Comparison of ENCODE assay signal across 1 cellular context in genomic region chr19:10251792-10252694, GRCh38.
A peak's percentile ranks its signal among the peaks of the same experiment; 100 is the strongest.
TF ChIP-seq lines count a peak whose summit lies in the region.

Gene MRPL4, plus strand, starts transcription at chr19:10252214. Its CDS starts 40 bp downstream, at chr19:10252254.

TF ChIP-seq in HepG2, 621 proteins besides CTCF, POLR2A, EP300 and RAD21 (continued from another document and continues in another):
- no peak; the same call in 1 of the 2 replicates for TF ChIP-seq ZNF503 (CRISPR knock-in tag; IDR thresholded peaks at IDR 0.05)
- peak; percentile 91 for TF ChIP-seq REPIN1 (CRISPR knock-in tag; IDR thresholded peaks at IDR 0.05; ENCODE audit: borderline replicate concordance, low read depth)
- peak; percentile 66 for TF ChIP-seq YY1 (IDR thresholded peaks at IDR 0.05; ENCODE audit: insufficient read depth, insufficient replicate concordance, low read depth, low read length)
- 0 out of 2 replicates have a peak, but pooled peaks have one; percentile 49 for TF ChIP-seq ZNF510 (CRISPR knock-in tag; IDR thresholded peaks at IDR 0.05; ENCODE audit: low read depth)
- no peak for TF ChIP-seq BCLAF1 (IDR thresholded peaks at IDR 0.05)
- TF ChIP-seq NR2F2 (IDR thresholded peaks at IDR 0.05; ENCODE audit: borderline replicate concordance, low read depth) = peak; percentile 67
- TF ChIP-seq ZNF878 (CRISPR knock-in tag; IDR thresholded peaks at IDR 0.05) = no peak
- peak; percentile 59; the same call in 1 of the 2 replicates for TF ChIP-seq ZNF724P (CRISPR knock-in tag; IDR thresholded peaks at IDR 0.05; ENCODE audit: borderline replicate concordance)
- no peak for TF ChIP-seq ZBTB8A (CRISPR knock-in tag; IDR thresholded peaks at IDR 0.05; ENCODE audit: borderline replicate concordance, low read depth)
- TF ChIP-seq AGO1 (IDR thresholded peaks at IDR 0.05; ENCODE audit: low read depth, low read length, poor library complexity, severe bottlenecking) = peak; percentile 74
- no peak for TF ChIP-seq ADNP (CRISPR knock-in tag; IDR thresholded peaks at IDR 0.05)
- TF ChIP-seq ZNF761 (CRISPR knock-in tag; conservative IDR thresholded peaks at IDR 0.05) = no peak
- TF ChIP-seq NFKB2 (CRISPR knock-in tag; IDR thresholded peaks at IDR 0.05; ENCODE audit: borderline replicate concordance) = peak; percentile 93; the same call in 1 of the 2 replicates
- peak; percentile 67; the same call in 1 of the 2 replicates for TF ChIP-seq FOXA3 (CRISPR knock-in tag; IDR thresholded peaks at IDR 0.05)
- TF ChIP-seq NCOA5 (CRISPR knock-in tag; IDR thresholded peaks at IDR 0.05) = no peak
- peak; percentile 100 for TF ChIP-seq ZFY (CRISPR knock-in tag; IDR thresholded peaks at IDR 0.05)
- TF ChIP-seq SATB2 (CRISPR knock-in tag; IDR thresholded peaks at IDR 0.05) = 0 out of 2 replicates have a peak, but pooled peaks have one; percentile 66
- peak; percentile 71 for TF ChIP-seq ZNF777 (CRISPR knock-in tag; IDR thresholded peaks at IDR 0.05)
- peak; percentile 68; the same call in 1 of the 2 replicates for TF ChIP-seq ZNF138 (CRISPR knock-in tag; IDR thresholded peaks at IDR 0.05; ENCODE audit: low read depth)
- no peak for TF ChIP-seq SOX6 (IDR thresholded peaks at IDR 0.05)
- TF ChIP-seq SOX6 (CRISPR knock-in tag; IDR thresholded peaks at IDR 0.05) = no peak
- TF ChIP-seq DRAP1 (CRISPR knock-in tag; IDR thresholded peaks at IDR 0.05) = 0 out of 2 replicates have a peak, but pooled peaks have one; percentile 18
- TF ChIP-seq NFATC3 (CRISPR knock-in tag; IDR thresholded peaks at IDR 0.05) = no peak
- TF ChIP-seq PRDM10 (CRISPR knock-in tag; IDR thresholded peaks at IDR 0.05; ENCODE audit: low read depth) = no peak
- TF ChIP-seq SIN3B (IDR thresholded peaks at IDR 0.05; ENCODE audit: low read length) = peak; percentile 86
- TF ChIP-seq ONECUT2 (CRISPR knock-in tag; IDR thresholded peaks at IDR 0.05) = peak; percentile 36; the same call in 1 of the 2 replicates
- TF ChIP-seq REST (IDR thresholded peaks at IDR 0.05; ENCODE audit: borderline replicate concordance in 1 of 2, low read depth in 1 of 2, low read length in 2 of 2) = peak in 1 of 2 experiments; percentile 31; a peak in 1 of 4 replicates
- TF ChIP-seq RCOR2 (CRISPR knock-in tag; IDR thresholded peaks at IDR 0.05) = 0 out of 2 replicates have a peak, but pooled peaks have one; percentile 20
- TF ChIP-seq EEA1 (CRISPR knock-in tag; IDR thresholded peaks at IDR 0.05; ENCODE audit: borderline replicate concordance) = peak; percentile 87
- no peak for TF ChIP-seq ZNF616 (CRISPR knock-in tag; IDR thresholded peaks at IDR 0.05; ENCODE audit: low read depth)
- TF ChIP-seq ZNF678 (CRISPR knock-in tag; IDR thresholded peaks at IDR 0.05) = 0 out of 2 replicates have a peak, but pooled peaks have one; percentile 58
- TF ChIP-seq ZSCAN21 (CRISPR knock-in tag; IDR thresholded peaks at IDR 0.05; ENCODE audit: borderline replicate concordance) = peak; percentile 88; the same call in 1 of the 2 replicates
- TF ChIP-seq BCL3 (CRISPR knock-in tag; IDR thresholded peaks at IDR 0.05) = peak; percentile 85
- no peak for TF ChIP-seq ZNF660 (CRISPR knock-in tag; IDR thresholded peaks at IDR 0.05; ENCODE audit: borderline replicate concordance, low read depth)
- TF ChIP-seq ZNF558 (CRISPR knock-in tag; IDR thresholded peaks at IDR 0.05; ENCODE audit: borderline replicate concordance) = peak; percentile 66; the same call in 1 of the 2 replicates
- no peak for TF ChIP-seq SNAI1 (CRISPR knock-in tag; IDR thresholded peaks at IDR 0.05; ENCODE audit: borderline replicate concordance)
- TF ChIP-seq ZNF614 (CRISPR knock-in tag; IDR thresholded peaks at IDR 0.05; ENCODE audit: borderline replicate concordance) = peak; percentile 14; the same call in 1 of the 2 replicates
- TF ChIP-seq GPN1 (CRISPR knock-in tag; IDR thresholded peaks at IDR 0.05; ENCODE audit: borderline replicate concordance) = peak; percentile 38; the same call in 1 of the 2 replicates
- no peak for TF ChIP-seq USF2 (IDR thresholded peaks at IDR 0.05; ENCODE audit: low read depth, low read length)
- TF ChIP-seq USF2 (CRISPR knock-in tag; IDR thresholded peaks at IDR 0.05; ENCODE audit: borderline replicate concordance) = peak; percentile 26; the same call in 1 of the 2 replicates
- TF ChIP-seq GRHL1 (CRISPR knock-in tag; conservative IDR thresholded peaks at IDR 0.05) = no peak
- no peak for TF ChIP-seq ZNF577 (CRISPR knock-in tag; IDR thresholded peaks at IDR 0.05; ENCODE audit: borderline replicate concordance, low read depth)
- peak; percentile 75 for TF ChIP-seq ISL2 (CRISPR knock-in tag; IDR thresholded peaks at IDR 0.05)
- TF ChIP-seq ZNF264 (CRISPR knock-in tag; IDR thresholded peaks at IDR 0.05) = peak; percentile 70
- TF ChIP-seq HHEX (CRISPR knock-in tag; IDR thresholded peaks at IDR 0.05) = no peak
- no peak for TF ChIP-seq SMC3 (IDR thresholded peaks at IDR 0.05; ENCODE audit: low read length)
- TF ChIP-seq RBM39 (IDR thresholded peaks at IDR 0.05; ENCODE audit: low read depth, low read length, poor library complexity, severe bottlenecking) = peak; percentile 73
- no peak for TF ChIP-seq MAFG (CRISPR knock-in tag; IDR thresholded peaks at IDR 0.05)
